8 cellular contexts compared by ENCODE assay signal in genomic region chr14:106039400-106039799, GRCh38.
DNase-seq lines count a peak whose midpoint lies in the region; ATAC-seq and TF ChIP-seq lines count a peak whose summit lies in the region.

No MANE protein-coding gene starts in this region.

- intact Hi-C loops in upper lobe of right lung (cut with DNase I) = no loop called here

- POLR2A ChIA-PET in activated CD4-positive, alpha-beta T cell treated with anti-CD3 and anti-CD28 coated beads, Interleukin-2, amount 10 ng/mL, durations not matched to agents 7 days and 5 days (lab: Charles Lee) = no interaction called here

- peaks cover 9% of the 10 kb centered on the region for H3K27me3 Mint-ChIP-seq in activated CD4-positive, alpha-beta T cell treated with anti-CD3 and anti-CD28 coated beads, Interleukin-2, amount 10 ng/mL, durations not matched to agents 7 days and 5 days
- H3K27me3 Mint-ChIP-seq in immature natural killer cell (ENCODE audit: low read depth in 3 of 3) = peaks cover 0 to 9% (median 5%) of the 10 kb centered on the region in 3 donors

- H3K36me3 ChIP-seq in upper lobe of right lung = no peaks in the 10 kb centered on the region

- no peak overlapping the region for H3K27ac Mint-ChIP-seq in activated CD4-positive, alpha-beta T cell treated with anti-CD3 and anti-CD28 coated beads, Interleukin-2, amount 10 ng/mL, durations not matched to agents 7 days and 5 days
- no peak overlapping the region for H3K27ac Mint-ChIP-seq in immature natural killer cell

- H3K9me3 ChIP-seq in upper lobe of right lung = no peaks in the 10 kb centered on the region

- H3K4me3 ChIP-seq in upper lobe of right lung = no peak overlapping the region

- CTCF ChIA-PET in activated CD4-positive, alpha-beta T cell treated with anti-CD3 and anti-CD28 coated beads, Interleukin-2, amount 10 ng/mL, durations not matched to agents 7 days and 5 days (lab: Charles Lee) = interaction anchor here (1.0 to 1.7 kb wide), 5 partner anchors 11 to 86 kb away, joined by 3 to 6 read pairs (median 4); no protein-coding TSS in a partner anchor

- TF ChIP-seq CTCF in upper lobe of right lung (IDR thresholded peaks at IDR 0.05) = peak; percentile 49

- H3K4me3 Mint-ChIP-seq in activated CD4-positive, alpha-beta T cell treated with anti-CD3 and anti-CD28 coated beads, Interleukin-2, amount 10 ng/mL, durations not matched to agents 7 days and 5 days = no peak overlapping the region
- H3K4me3 Mint-ChIP-seq in immature natural killer cell = no peak overlapping the region

- no peaks in the 10 kb centered on the region for H3K4me1 Mint-ChIP-seq in activated CD4-positive, alpha-beta T cell treated with anti-CD3 and anti-CD28 coated beads, Interleukin-2, amount 10 ng/mL, durations not matched to agents 7 days and 5 days
- peaks cover 0 to 3% of the 10 kb centered on the region in 2 donors for H3K4me1 Mint-ChIP-seq in immature natural killer cell

- no peak overlapping the region for H3K27ac ChIP-seq in upper lobe of right lung

- H3K27me3 ChIP-seq in upper lobe of right lung = peaks cover 26% of the 10 kb centered on the region

- ATAC-seq in upper lobe of right lung (peak; percentile 82), GM19455 (IDR thresholded peaks at IDR 0.05; ENCODE audit: unreplicated experiment) (no peak)

- H3K36me3 Mint-ChIP-seq in activated CD4-positive, alpha-beta T cell treated with anti-CD3 and anti-CD28 coated beads, Interleukin-2, amount 10 ng/mL, durations not matched to agents 7 days and 5 days (ENCODE audit: low read depth) = no peaks in the 10 kb centered on the region
- no peaks in the 10 kb centered on the region for H3K36me3 Mint-ChIP-seq in immature natural killer cell

- DNase-seq in activated gamma-delta T cell treated with Interleukin-2 at 50 U/mL for 16 hours = peak; percentile 57
- no peak for DNase-seq in activated gamma-delta T cell (lab: John Stamatoyannopoulos, UW)
- peak; percentile 65 for DNase-seq in activated CD4-positive, alpha-beta T cell treated with anti-CD3 and anti-CD28 coated beads, Interleukin-2, amount 10 ng/mL, durations not matched to agents 7 days and 5 days
- peak in 2 of 3 donors; percentile 35 to 43 for DNase-seq in immature natural killer cell
- peak; percentile 78 for DNase-seq in upper lobe of right lung
- no peak for DNase-seq in superior temporal gyrus (ENCODE audit: extremely low spot score)
- DNase-seq in DMS114 treated with DMSO at 0.1 percent for 48 hours (lab: John Stamatoyannopoulos, UW; ENCODE audit: unreplicated experiment) = no peak

- H3K9me3 Mint-ChIP-seq in activated CD4-positive, alpha-beta T cell treated with anti-CD3 and anti-CD28 coated beads, Interleukin-2, amount 10 ng/mL, durations not matched to agents 7 days and 5 days = no peaks in the 10 kb centered on the region
- no peaks in the 10 kb centered on the region for H3K9me3 Mint-ChIP-seq in immature natural killer cell

- H3K4me1 ChIP-seq in upper lobe of right lung = no peaks in the 10 kb centered on the region

Comparison
In these comparisons a context has a peak if more than half of its experiments do, and no peak if none do; other contexts are left out.
1. DNase-seq: peak in activated gamma-delta T cell treated with Interleukin-2 at 50 U/mL for 16 hours (single experiment), activated CD4-positive, alpha-beta T cell treated with anti-CD3 and anti-CD28 coated beads, Interleukin-2, amount 10 ng/mL, durations not matched to agents 7 days and 5 days (single experiment), immature natural killer cell (2 of 3) and upper lobe of right lung (single experiment); none in activated gamma-delta T cell (single experiment), superior temporal gyrus (single experiment) and DMS114 treated with DMSO at 0.1 percent for 48 hours (single experiment).